2 cellular contexts compared by ENCODE assay signal in the genomic region with DNA sequence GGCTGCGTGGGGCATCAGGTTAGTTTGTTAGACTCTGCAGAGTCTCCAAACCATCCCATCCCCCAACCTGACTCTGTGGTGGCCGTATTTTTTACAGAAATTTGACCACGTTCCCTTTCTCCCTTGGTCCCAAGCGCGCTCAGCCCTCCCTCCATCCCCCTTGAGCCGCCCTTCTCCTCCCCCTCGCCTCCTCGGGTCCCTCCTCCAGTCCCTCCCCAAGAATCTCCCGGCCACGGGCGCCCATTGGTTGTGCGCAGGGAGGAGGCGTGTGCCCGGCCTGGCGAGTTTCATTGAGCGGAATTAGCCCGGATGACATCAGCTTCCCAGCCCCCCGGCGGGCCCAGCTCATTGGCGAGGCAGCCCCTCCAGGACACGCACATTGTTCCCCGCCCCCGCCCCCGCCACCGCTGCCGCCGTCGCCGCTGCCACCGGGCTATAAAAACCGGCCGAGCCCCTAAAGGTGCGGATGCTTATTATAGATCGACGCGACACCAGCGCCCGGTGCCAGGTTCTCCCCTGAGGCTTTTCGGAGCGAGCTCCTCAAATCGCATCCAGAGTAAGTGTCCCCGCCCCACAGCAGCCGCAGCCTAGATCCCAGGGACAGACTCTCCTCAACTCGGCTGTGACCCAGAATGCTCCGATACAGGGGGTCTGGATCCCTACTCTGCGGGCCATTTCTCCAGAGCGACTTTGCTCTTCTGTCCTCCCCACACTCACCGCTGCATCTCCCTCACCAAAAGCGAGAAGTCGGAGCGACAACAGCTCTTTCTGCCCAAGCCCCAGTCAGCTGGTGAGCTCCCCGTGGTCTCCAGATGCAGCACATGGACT.
TF ChIP-seq lines count a peak whose summit lies in the region.

A gene (plus strand): TSS at position 465 of the 828 bp plus-strand sequence. CDS start 928 bp downstream, outside the sequence.

TF ChIP-seq in A549, 52 proteins besides CTCF, POLR2A, EP300 and RAD21 (continued from another document):
- TF ChIP-seq TFCP2L1 (CRISPR knock-in tag; IDR thresholded peaks at IDR 0.05) (no peak), HEYL (CRISPR knock-in tag; IDR thresholded peaks at IDR 0.05) (no peak), BHLHE40 (IDR thresholded peaks at IDR 0.05; ENCODE audit: low read depth, low read length) (no peak), SREBF2 (IDR thresholded peaks at IDR 0.05) (no peak), JUNB (IDR thresholded peaks at IDR 0.05) (no peak), CEBPB (IDR thresholded peaks at IDR 0.05) (no peak), KDM1A (IDR thresholded peaks at IDR 0.05; ENCODE audit: low read depth) (no peak), HOXA7 (CRISPR knock-in tag; IDR thresholded peaks at IDR 0.05) (no peak), CHD2 (IDR thresholded peaks at IDR 0.05; ENCODE audit: low read length, partially characterized antibody) (no peak)
- TF ChIP-seq, protein P1, sequence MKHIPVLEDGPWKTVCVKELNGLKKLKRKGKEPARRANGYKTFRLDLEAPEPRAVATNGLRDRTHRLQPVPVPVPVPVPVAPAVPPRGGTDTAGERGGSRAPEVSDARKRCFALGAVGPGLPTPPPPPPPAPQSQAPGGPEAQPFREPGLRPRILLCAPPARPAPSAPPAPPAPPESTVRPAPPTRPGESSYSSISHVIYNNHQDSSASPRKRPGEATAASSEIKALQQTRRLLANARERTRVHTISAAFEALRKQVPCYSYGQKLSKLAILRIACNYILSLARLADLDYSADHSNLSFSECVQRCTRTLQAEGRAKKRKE (CRISPR knock-in tag; IDR thresholded peaks at IDR 0.05; ENCODE audit: low read depth), result no peak

TF ChIP-seq in WTC11, 78 proteins besides CTCF, POLR2A, EP300 and RAD21 (continued from another document):
- TF ChIP-seq, protein P2, sequence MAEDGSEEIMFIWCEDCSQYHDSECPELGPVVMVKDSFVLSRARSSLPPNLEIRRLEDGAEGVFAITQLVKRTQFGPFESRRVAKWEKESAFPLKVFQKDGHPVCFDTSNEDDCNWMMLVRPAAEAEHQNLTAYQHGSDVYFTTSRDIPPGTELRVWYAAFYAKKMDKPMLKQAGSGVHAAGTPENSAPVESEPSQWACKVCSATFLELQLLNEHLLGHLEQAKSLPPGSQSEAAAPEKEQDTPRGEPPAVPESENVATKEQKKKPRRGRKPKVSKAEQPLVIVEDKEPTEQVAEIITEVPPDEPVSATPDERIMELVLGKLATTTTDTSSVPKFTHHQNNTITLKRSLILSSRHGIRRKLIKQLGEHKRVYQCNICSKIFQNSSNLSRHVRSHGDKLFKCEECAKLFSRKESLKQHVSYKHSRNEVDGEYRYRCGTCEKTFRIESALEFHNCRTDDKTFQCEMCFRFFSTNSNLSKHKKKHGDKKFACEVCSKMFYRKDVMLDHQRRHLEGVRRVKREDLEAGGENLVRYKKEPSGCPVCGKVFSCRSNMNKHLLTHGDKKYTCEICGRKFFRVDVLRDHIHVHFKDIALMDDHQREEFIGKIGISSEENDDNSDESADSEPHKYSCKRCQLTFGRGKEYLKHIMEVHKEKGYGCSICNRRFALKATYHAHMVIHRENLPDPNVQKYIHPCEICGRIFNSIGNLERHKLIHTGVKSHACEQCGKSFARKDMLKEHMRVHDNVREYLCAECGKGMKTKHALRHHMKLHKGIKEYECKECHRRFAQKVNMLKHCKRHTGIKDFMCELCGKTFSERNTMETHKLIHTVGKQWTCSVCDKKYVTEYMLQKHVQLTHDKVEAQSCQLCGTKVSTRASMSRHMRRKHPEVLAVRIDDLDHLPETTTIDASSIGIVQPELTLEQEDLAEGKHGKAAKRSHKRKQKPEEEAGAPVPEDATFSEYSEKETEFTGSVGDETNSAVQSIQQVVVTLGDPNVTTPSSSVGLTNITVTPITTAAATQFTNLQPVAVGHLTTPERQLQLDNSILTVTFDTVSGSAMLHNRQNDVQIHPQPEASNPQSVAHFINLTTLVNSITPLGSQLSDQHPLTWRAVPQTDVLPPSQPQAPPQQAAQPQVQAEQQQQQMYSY (CRISPR knock-in tag; IDR thresholded peaks at IDR 0.05), result 0 out of 2 replicates have a peak, but pooled peaks have one; percentile 3
- TF ChIP-seq SP1 (CRISPR knock-in tag; conservative IDR thresholded peaks at IDR 0.05) (peak; percentile 41; the same call in 1 of the 2 replicates), HMGA2 (CRISPR knock-in tag; IDR thresholded peaks at IDR 0.05) (no peak)
